In the genomic region with DNA sequence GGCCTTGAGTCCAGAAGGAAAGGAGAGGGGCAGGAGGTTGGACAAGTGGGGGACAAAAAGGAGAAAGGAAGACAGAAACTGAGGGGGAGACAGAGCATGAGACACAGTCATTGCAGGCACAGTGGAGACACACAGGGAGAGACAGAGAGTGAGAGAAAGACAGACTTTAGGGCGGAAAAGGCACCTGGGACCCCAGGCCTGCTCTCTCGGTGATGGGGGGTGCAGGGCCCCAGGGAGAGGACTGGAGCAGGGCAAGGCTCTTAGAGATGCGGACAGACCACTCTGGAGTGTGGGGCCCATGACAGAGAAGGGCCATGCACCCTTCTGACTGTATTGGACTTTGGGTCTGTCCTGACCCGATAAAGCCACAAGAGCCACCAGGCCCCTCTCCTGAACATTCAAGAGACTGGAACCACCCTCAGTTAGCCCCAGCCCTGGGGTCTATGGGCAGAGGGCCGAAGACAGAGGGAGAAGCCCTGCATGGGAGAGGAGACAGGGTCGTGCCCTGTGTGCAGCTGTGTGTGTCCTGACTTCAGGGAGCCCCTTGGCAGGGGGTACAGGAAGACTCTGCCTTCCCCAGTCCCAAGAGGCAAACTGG, we compare ENCODE assay signal across 25 cellular contexts. TPM values are rescaled to one million over a fixed set of nuclear protein-coding genes. Genes with fewer than 3 reads are reported as not detected.
A peak's percentile ranks its signal among the peaks of the same experiment; 100 is the strongest.
DNase-seq lines count a peak whose midpoint lies in the region; ATAC-seq, FAIRE-seq and TF ChIP-seq lines count a peak whose summit lies in the region.
"Had no signal": no experiment of that assay in that cellular context is flagged by ENCODE, and none has a peak within 500 bp of the region (broad histone marks: within the 10 kb centered on the region; RNA-seq: fewer than 3 reads in every experiment).

No MANE protein-coding gene starts in this region.

- no peak overlapping the region for H3K4me2 ChIP-seq in HepG2 (ENCODE audit: low read depth, low read length)
- H3K4me2 ChIP-seq: A549, SK-N-SH had no signal

- POLR2A ChIA-PET in HepG2 (lab: Yijun Ruan, JAX): no interaction called here
- POLR2A ChIA-PET in CD4-positive, alpha-beta memory T cell (lab: Charles Lee; ENCODE audit: partially characterized antibody): interaction anchor here (1.3 to 1.4 kb wide), 2 partner anchors 20 to 23 kb away, joined by 3 read pairs; no protein-coding TSS in a partner anchor

- H3K9me3 ChIP-seq in HepG2 (ENCODE audit: low read length) (no peaks in the 10 kb centered on the region), right lobe of liver (no peaks in the 10 kb centered on the region), gastrocnemius medialis (no peaks in the 10 kb centered on the region)
- no peaks in the 10 kb centered on the region for H3K9me3 ChIP-seq in CD4-positive, alpha-beta memory T cell (ENCODE audit: control insufficient read depth in 1 of 2, low read length in 2 of 2)
- H3K9me3 ChIP-seq: SK-N-SH had no signal

- TF ChIP-seq CTCF in HepG2 (CRISPR knock-in tag; IDR thresholded peaks at IDR 0.05) (no peak), right lobe of liver (IDR thresholded peaks at IDR 0.05) (no peak), chondrocyte (IDR thresholded peaks at IDR 0.05) (no peak), gastrocnemius medialis (IDR thresholded peaks at IDR 0.05 in 4 of 5, conservative IDR thresholded peaks at IDR 0.05 in 1 of 5) (no peak)

- no peaks in the 10 kb centered on the region for H3K27me3 Mint-ChIP-seq in CD4-positive, alpha-beta memory T cell
- no peaks in the 10 kb centered on the region for H3K27me3 Mint-ChIP-seq in chondrocyte (ENCODE audit: low read depth)

- no peaks in the 10 kb centered on the region for H3K79me2 ChIP-seq in HepG2 (ENCODE audit: insufficient read depth, low read length)

- peaks cover 53% of the 10 kb centered on the region for H3K4me1 ChIP-seq in HepG2 (ENCODE audit: insufficient read depth, low read length)
- H3K4me1 ChIP-seq in right lobe of liver: no peaks in the 10 kb centered on the region
- peaks cover 2% of the 10 kb centered on the region for H3K4me1 ChIP-seq in CD4-positive, alpha-beta memory T cell (ENCODE audit: insufficient read depth, low read length)
- no peaks in the 10 kb centered on the region for H3K4me1 ChIP-seq in gastrocnemius medialis
- H3K4me1 ChIP-seq: A549 had no signal

- H3K36me3 Mint-ChIP-seq in CD4-positive, alpha-beta memory T cell: peaks cover 66 to 72% of the 10 kb centered on the region in 2 donors
- peaks cover 27% of the 10 kb centered on the region for H3K36me3 Mint-ChIP-seq in chondrocyte (ENCODE audit: low read depth)
- peaks cover 21% of the 10 kb centered on the region for H3K36me3 Mint-ChIP-seq in stimulated activated effector memory CD8-positive, alpha-beta T cell treated with anti-CD3 and anti-CD28 coated beads, Interleukin-12 subunit alpha, Interleukin-12 subunit beta, amount 100 ng/mL, for 72 hours

- no peak overlapping the region for H2AFZ ChIP-seq in HepG2 (ENCODE audit: low read length)
- H2AFZ ChIP-seq: GM23248 had no signal

- in situ Hi-C loops in HepG2 (cut with HindIII; ENCODE audit: extremely low pct_ligation_motif_present, low pct_unique_long_range_greater_than_20kb): no loop called here
- in situ Hi-C loops in gastrocnemius medialis (cut with MboI; ENCODE audit: low sequenced_read_pairs in 4 of 4): no loop called here

- no peak overlapping the region for H3K9ac ChIP-seq in HepG2 (ENCODE audit: insufficient read depth, low read depth, low read length)
- H3K9ac ChIP-seq: GM23248, SK-N-SH had no signal

- no peak overlapping the region for H3K27ac ChIP-seq in HepG2 (ENCODE audit: extremely low read length, insufficient read depth, low read length)
- no peak overlapping the region for H3K27ac ChIP-seq in right lobe of liver
- no peak overlapping the region for H3K27ac ChIP-seq in CD4-positive, alpha-beta memory T cell (ENCODE audit: low read depth, low read length)
- no peak overlapping the region for H3K27ac ChIP-seq in gastrocnemius medialis
- H3K27ac ChIP-seq: A549, GM23248 had no signal

- H3K36me3 ChIP-seq in HepG2 (replicated peaks in 1 of 2; ENCODE audit: control insufficient read depth in 1 of 2, insufficient read depth in 2 of 2, low read length in 2 of 2) (peaks cover 5 to 11% of the 10 kb centered on the region in 2 experiments; a peak in 3 of 5 replicates), right lobe of liver (peaks cover 0 to 7% (median 0%) of the 10 kb centered on the region in 4 donors), gastrocnemius medialis (peaks cover 0 to 23% of the 10 kb centered on the region in 2 donors)
- peaks cover 39% of the 10 kb centered on the region for H3K36me3 ChIP-seq in CD4-positive, alpha-beta memory T cell (ENCODE audit: insufficient read depth, low read length)

- no peak for TF ChIP-seq EP300 in HepG2 (IDR thresholded peaks at IDR 0.05; ENCODE audit: low read depth in 2 of 2, low read length in 2 of 2)
- no peak for TF ChIP-seq EP300 in HepG2 (CRISPR knock-in tag; IDR thresholded peaks at IDR 0.05; ENCODE audit: borderline replicate concordance)

- TF ChIP-seq RAD21 in HepG2 (CRISPR knock-in tag; IDR thresholded peaks at IDR 0.05): no peak

- H3K27ac Mint-ChIP-seq in CD4-positive, alpha-beta memory T cell: peak overlapping the region in 6 of 7 donors; percentile 10 to 66 (median 28)
- H3K27ac Mint-ChIP-seq in chondrocyte (ENCODE audit: unreplicated experiment): no peak overlapping the region
- H3K27ac Mint-ChIP-seq in stimulated activated effector memory CD8-positive, alpha-beta T cell treated with anti-CD3 and anti-CD28 coated beads, Interleukin-12 subunit alpha, Interleukin-12 subunit beta, amount 100 ng/mL, for 72 hours: peak overlapping the region; percentile 74

- intact Hi-C loops in HepG2 (cut with micrococcal nuclease; ENCODE audit: unreplicated experiment) (no loop called here), right lobe of liver (cut with DNase I) (no loop called here), gastrocnemius medialis (cut with DNase I; ENCODE audit: low total_unique reads) (no loop called here)
- intact Hi-C loops in CD4-positive, alpha-beta memory T cell (cut with micrococcal nuclease): no loop called here

- no peak for TF ChIP-seq POLR2A in HepG2 (IDR thresholded peaks at IDR 0.05; ENCODE audit: insufficient read depth in 1 of 2, low read depth in 2 of 2, low read length in 2 of 2)
- TF ChIP-seq POLR2A in right lobe of liver (IDR thresholded peaks at IDR 0.05): no peak
- no peak for TF ChIP-seq POLR2A in gastrocnemius medialis (IDR thresholded peaks at IDR 0.05)

- CTCF ChIA-PET in HepG2 (lab: Yijun Ruan, JAX; ENCODE audit: low intra/inter-chr PET ratio, low total read pairs): no interaction called here
- CTCF ChIA-PET in CD4-positive, alpha-beta memory T cell (lab: Charles Lee; ENCODE audit: partially characterized antibody): interaction anchor here (1.3 kb wide), 1 partner anchor 14 kb away, joined by 4 read pairs; no protein-coding TSS in a partner anchor

- BruUV-seq in HepG2 (replicated peaks; lab: Mats Ljungman, UMichigan): no TSS peak

- H3K4me3 ChIP-seq in HepG2 (replicated peaks in 1 of 3; ENCODE audit: insufficient read depth in 1 of 3, low read depth in 2 of 3, low read length in 3 of 3) (no peak overlapping the region), right lobe of liver (no peak overlapping the region), gastrocnemius medialis (no peak overlapping the region)
- no peak overlapping the region for H3K4me3 ChIP-seq in CD4-positive, alpha-beta memory T cell (ENCODE audit: low read length in 2 of 2)
- H3K4me3 ChIP-seq: A549, GM23248 had no signal

- DNase-seq in HepG2 (ENCODE audit: low spot score) (no peak), right lobe of liver (no peak), chondrocyte (ENCODE audit: low spot score) (peak; percentile 58), gastrocnemius medialis (no peak), cerebellar nuclear complex (lab: John Stamatoyannopoulos, UW) (no peak), NCI-H1092 treated with DMSO at 0.1 percent for 48 hours (lab: John Stamatoyannopoulos, UW) (no peak)
- DNase-seq in CD4-positive, alpha-beta memory T cell: no peak
- no peak for DNase-seq in stimulated activated effector memory CD8-positive, alpha-beta T cell treated with anti-CD3 and anti-CD28 coated beads, Interleukin-12 subunit alpha, Interleukin-12 subunit beta, amount 100 ng/mL, for 72 hours (ENCODE audit: low spot score in 2 of 2)
- DNase-seq: DMS53, GM23248, H7, Kasumi-1, NCI-H1105, NCI-H1436 treated with DMSO at 0.1 percent for 48 hours, NCI-H1930, NCI-H2107, NCI-H524 treated with DMSO at 0.1 percent for 48 hours, NCI-H774 had no signal

- no peaks in the 10 kb centered on the region for H4K20me1 ChIP-seq in HepG2 (ENCODE audit: insufficient read depth, low read length)

- peaks cover 13 to 18% (median 16%) of the 10 kb centered on the region in 4 donors for H3K4me1 Mint-ChIP-seq in CD4-positive, alpha-beta memory T cell
- H3K4me1 Mint-ChIP-seq in chondrocyte (ENCODE audit: low read depth): no peaks in the 10 kb centered on the region
- H3K4me1 Mint-ChIP-seq in stimulated activated effector memory CD8-positive, alpha-beta T cell treated with anti-CD3 and anti-CD28 coated beads, Interleukin-12 subunit alpha, Interleukin-12 subunit beta, amount 100 ng/mL, for 72 hours: peaks cover 20% of the 10 kb centered on the region

- H3K27me3 ChIP-seq in HepG2 (ENCODE audit: control insufficient read depth in 1 of 2, insufficient read depth in 2 of 2, low read length in 2 of 2) (no peaks in the 10 kb centered on the region), right lobe of liver (no peaks in the 10 kb centered on the region), gastrocnemius medialis (no peaks in the 10 kb centered on the region)
- H3K27me3 ChIP-seq in CD4-positive, alpha-beta memory T cell (ENCODE audit: insufficient read depth, low read length): no peaks in the 10 kb centered on the region

- 80% methylated on average over 6 of the region's 6 CpGs for WGBS in HepG2 (ENCODE audit: low lambda C conversion rate)
- 33% methylated on average over 1 of the region's 6 CpGs for WGBS in right lobe of liver (ENCODE audit: insufficient coverage, low coverage, low lambda C conversion rate, missing lambda C conversion rate)

- FAIRE-seq in HepG2 (lab: Jason Lieb, UNC): no peak
- FAIRE-seq: A549, GM18507, RCC 7860 had no signal

- no peak overlapping the region for H3K4me3 Mint-ChIP-seq in CD4-positive, alpha-beta memory T cell
- H3K4me3 Mint-ChIP-seq in chondrocyte (ENCODE audit: unreplicated experiment): no peak overlapping the region
- no peak overlapping the region for H3K4me3 Mint-ChIP-seq in stimulated activated effector memory CD8-positive, alpha-beta T cell treated with anti-CD3 and anti-CD28 coated beads, Interleukin-12 subunit alpha, Interleukin-12 subunit beta, amount 100 ng/mL, for 72 hours
- H3K4me3 Mint-ChIP-seq: CD14-positive monocyte had no signal

- peaks cover 0 to 8% (median 0%) of the 10 kb centered on the region in 8 donors for H3K9me3 Mint-ChIP-seq in CD4-positive, alpha-beta memory T cell
- H3K9me3 Mint-ChIP-seq in chondrocyte (ENCODE audit: low read depth): no peaks in the 10 kb centered on the region
- H3K9me3 Mint-ChIP-seq in stimulated activated effector memory CD8-positive, alpha-beta T cell treated with anti-CD3 and anti-CD28 coated beads, Interleukin-12 subunit alpha, Interleukin-12 subunit beta, amount 100 ng/mL, for 72 hours: peaks cover 4% of the 10 kb centered on the region

- ATAC-seq in HepG2 (peak; percentile 53), right lobe of liver (no peak), gastrocnemius medialis (no peak)
- no peak for ATAC-seq in stimulated activated effector memory CD8-positive, alpha-beta T cell treated with anti-CD3 and anti-CD28 coated beads, Interleukin-12 subunit alpha, Interleukin-12 subunit beta, amount 100 ng/mL, for 72 hours
- ATAC-seq: A549 had no signal

RNA-seq across cellular contexts. Expression of a gene that starts 12.5 kb away (rescaled TPM):
- total RNA-seq in HepG2 (2016; rRNA removed; fragmentation: Illumina TruSeq; extraction: Trizol): 10.1 and 11.4 TPM in 2 replicates
- total RNA-seq in HepG2 (2016; cell fraction: cytosol; rRNA removed; fragmentation: Illumina TruSeq; extraction: Trizol; ENCODE audit: low read depth): 2.1 and 3.6 TPM in 2 replicates
- total RNA-seq in HepG2 (2016; cell fraction: insoluble cytoplasmic fraction; rRNA removed; fragmentation: Illumina TruSeq; extraction: Trizol): 9.3 and 12.3 TPM in 2 replicates
- total RNA-seq in HepG2 (2016; cell fraction: membrane; rRNA removed; fragmentation: Illumina TruSeq; extraction: Trizol): 4.6 and 5.7 TPM in 2 replicates
- total RNA-seq in HepG2 (2016; cell fraction: nucleus; rRNA removed; fragmentation: Illumina TruSeq; extraction: Trizol): 8.0 and 8.9 TPM in 2 replicates
- 12.4 and 12.8 TPM in 2 replicates for polyA plus RNA-seq in HepG2 (2011; rRNA removed)
- polyA plus RNA-seq in HepG2 (2011; cell fraction: cytosol; rRNA removed): 7.2 and 10.7 TPM in 2 replicates
- polyA plus RNA-seq in HepG2 (2011; cell fraction: nucleus; rRNA removed): 30.9 and 33.2 TPM in 2 replicates
- 10.6 and 11.1 TPM in 2 replicates for polyA plus RNA-seq in HepG2 (2012)
- 2.2 and 2.7 TPM in 2 replicates for polyA plus RNA-seq in HepG2 (2016; cell fraction: cytosol; fragmentation: Illumina TruSeq; extraction: Trizol; ENCODE audit: low read depth)
- 6.8 and 9.0 TPM in 2 replicates for polyA plus RNA-seq in HepG2 (2016; cell fraction: insoluble cytoplasmic fraction; fragmentation: Illumina TruSeq; extraction: Trizol; ENCODE audit: low read depth)
- polyA plus RNA-seq in HepG2 (2016; cell fraction: membrane; fragmentation: Illumina TruSeq; extraction: Trizol; ENCODE audit: low read depth): 3.9 and 5.6 TPM in 2 replicates
- 13.4 and 22.2 TPM in 2 replicates for polyA plus RNA-seq in HepG2 (2016; cell fraction: nucleus; fragmentation: Illumina TruSeq; extraction: Trizol; ENCODE audit: insufficient read depth, low read depth)
- polyA minus RNA-seq in HepG2 (2011; rRNA and poly(A)+ RNA removed; ENCODE audit: low replicate concordance): 2.2 and 34.5 TPM in 2 replicates
- polyA minus RNA-seq in HepG2 (2011; cell fraction: cytosol; rRNA and poly(A)+ RNA removed): 11.5 and 15.0 TPM in 2 replicates
- polyA minus RNA-seq in HepG2 (2011; cell fraction: nucleus; rRNA and poly(A)+ RNA removed): 8.4 and 11.8 TPM in 2 replicates
- 10 to 100 TPM in 1 of 6 experiments, 1 to 10 TPM in 5; 6.5 to 10.2 (median 7.7) TPM for total RNA-seq in right lobe of liver
- 10 to 100 TPM; 81.2 to 93.9 TPM for total RNA-seq in CD4-positive, alpha-beta memory T cell
- polyA plus RNA-seq in CD4-positive, alpha-beta memory T cell: 10 to 100 TPM; 38.4 to 41.2 TPM
- total RNA-seq in chondrocyte: 19.0 to 28.2 TPM (median 23.6 TPM) in 3 replicates
- total RNA-seq in gastrocnemius medialis: 1 to 10 TPM; 2.4 to 6.2 (median 4.7) TPM

RNA-seq across cellular contexts. Expression of a gene that starts 22.1 kb away (rescaled TPM):
- total RNA-seq in HepG2 (2016; rRNA removed; fragmentation: Illumina TruSeq; extraction: Trizol): not detected in 2 replicates
- total RNA-seq in HepG2 (2016; cell fraction: cytosol; rRNA removed; fragmentation: Illumina TruSeq; extraction: Trizol; ENCODE audit: low read depth): not detected in 2 replicates
- not detected in 2 replicates for total RNA-seq in HepG2 (2016; cell fraction: insoluble cytoplasmic fraction; rRNA removed; fragmentation: Illumina TruSeq; extraction: Trizol)
- not detected in 2 replicates for total RNA-seq in HepG2 (2016; cell fraction: membrane; rRNA removed; fragmentation: Illumina TruSeq; extraction: Trizol)
- total RNA-seq in HepG2 (2016; cell fraction: nucleus; rRNA removed; fragmentation: Illumina TruSeq; extraction: Trizol): not detected in 2 replicates
- 0.09 and 0.13 TPM in 2 replicates for polyA plus RNA-seq in HepG2 (2011; rRNA removed)
- polyA plus RNA-seq in HepG2 (2011; cell fraction: cytosol; rRNA removed): 0.01 TPM in 1 of 2 replicates, not detected in the other
- polyA plus RNA-seq in HepG2 (2011; cell fraction: nucleus; rRNA removed): 0.56 and 0.99 TPM in 2 replicates
- 0.47 and 0.54 TPM in 2 replicates for polyA plus RNA-seq in HepG2 (2012)
- not detected in 2 replicates for polyA plus RNA-seq in HepG2 (2016; cell fraction: cytosol; fragmentation: Illumina TruSeq; extraction: Trizol; ENCODE audit: low read depth)
- polyA plus RNA-seq in HepG2 (2016; cell fraction: insoluble cytoplasmic fraction; fragmentation: Illumina TruSeq; extraction: Trizol; ENCODE audit: low read depth): not detected in 2 replicates
- not detected in 2 replicates for polyA plus RNA-seq in HepG2 (2016; cell fraction: membrane; fragmentation: Illumina TruSeq; extraction: Trizol; ENCODE audit: low read depth)
- not detected in 2 replicates for polyA plus RNA-seq in HepG2 (2016; cell fraction: nucleus; fragmentation: Illumina TruSeq; extraction: Trizol; ENCODE audit: insufficient read depth, low read depth)
- 0.40 TPM in 1 of 2 replicates, not detected in the other for polyA minus RNA-seq in HepG2 (2011; rRNA and poly(A)+ RNA removed; ENCODE audit: low replicate concordance)
- not detected in 2 replicates for polyA minus RNA-seq in HepG2 (2011; cell fraction: cytosol; rRNA and poly(A)+ RNA removed)
- 0.77 and 0.99 TPM in 2 replicates for polyA minus RNA-seq in HepG2 (2011; cell fraction: nucleus; rRNA and poly(A)+ RNA removed)
- under 1 TPM in 4 of 6 experiments, not detected in 2; 0.04 to 0.18 (median 0.15) TPM for total RNA-seq in right lobe of liver
- 10 to 100 TPM; 13.2 to 15.1 TPM for total RNA-seq in CD4-positive, alpha-beta memory T cell
- 1 to 10 TPM in 1 of 2 donors, under 1 TPM in 1; 0.49 to 1.3 TPM for polyA plus RNA-seq in CD4-positive, alpha-beta memory T cell
- total RNA-seq in chondrocyte: 0.17 to 0.29 TPM (median 0.18 TPM) in 3 replicates
- not detected for total RNA-seq in gastrocnemius medialis
- total RNA-seq: Daoy, G401, GM23248 had no signal

RNA-seq across cellular contexts. Expression of a gene that starts 26.4 kb away (rescaled TPM):
- 3.2 and 4.0 TPM in 2 replicates for total RNA-seq in HepG2 (2016; rRNA removed; fragmentation: Illumina TruSeq; extraction: Trizol)
- 4.3 and 5.3 TPM in 2 replicates for total RNA-seq in HepG2 (2016; cell fraction: cytosol; rRNA removed; fragmentation: Illumina TruSeq; extraction: Trizol; ENCODE audit: low read depth)
- 2.3 and 4.1 TPM in 2 replicates for total RNA-seq in HepG2 (2016; cell fraction: insoluble cytoplasmic fraction; rRNA removed; fragmentation: Illumina TruSeq; extraction: Trizol)
- 3.3 and 5.4 TPM in 2 replicates for total RNA-seq in HepG2 (2016; cell fraction: membrane; rRNA removed; fragmentation: Illumina TruSeq; extraction: Trizol)
- total RNA-seq in HepG2 (2016; cell fraction: nucleus; rRNA removed; fragmentation: Illumina TruSeq; extraction: Trizol): 2.0 and 2.1 TPM in 2 replicates
- 5.3 and 7.5 TPM in 2 replicates for polyA plus RNA-seq in HepG2 (2011; rRNA removed)
- 5.6 and 9.0 TPM in 2 replicates for polyA plus RNA-seq in HepG2 (2011; cell fraction: cytosol; rRNA removed)
- polyA plus RNA-seq in HepG2 (2011; cell fraction: nucleus; rRNA removed): 8.6 and 9.9 TPM in 2 replicates
- 2.1 and 2.6 TPM in 2 replicates for polyA plus RNA-seq in HepG2 (2012)
- 4.2 and 6.5 TPM in 2 replicates for polyA plus RNA-seq in HepG2 (2016; cell fraction: cytosol; fragmentation: Illumina TruSeq; extraction: Trizol; ENCODE audit: low read depth)
- polyA plus RNA-seq in HepG2 (2016; cell fraction: insoluble cytoplasmic fraction; fragmentation: Illumina TruSeq; extraction: Trizol; ENCODE audit: low read depth): 2.0 and 2.3 TPM in 2 replicates
- polyA plus RNA-seq in HepG2 (2016; cell fraction: membrane; fragmentation: Illumina TruSeq; extraction: Trizol; ENCODE audit: low read depth): 3.5 and 5.1 TPM in 2 replicates
- polyA plus RNA-seq in HepG2 (2016; cell fraction: nucleus; fragmentation: Illumina TruSeq; extraction: Trizol; ENCODE audit: insufficient read depth, low read depth): 2.0 and 2.9 TPM in 2 replicates
- polyA minus RNA-seq in HepG2 (2011; rRNA and poly(A)+ RNA removed; ENCODE audit: low replicate concordance): 1.2 and 3.8 TPM in 2 replicates
- 0.89 TPM in 1 of 2 replicates, not detected in the other for polyA minus RNA-seq in HepG2 (2011; cell fraction: cytosol; rRNA and poly(A)+ RNA removed)
- 6.2 and 7.3 TPM in 2 replicates for polyA minus RNA-seq in HepG2 (2011; cell fraction: nucleus; rRNA and poly(A)+ RNA removed)
- total RNA-seq in right lobe of liver: 1 to 10 TPM in 3 of 6 experiments, under 1 TPM in 3; 0.25 to 1.5 (median 0.97) TPM
- total RNA-seq in CD4-positive, alpha-beta memory T cell: 10 to 100 TPM; 41.7 to 43.4 TPM
- 10 to 100 TPM; 13.4 to 18.0 TPM for polyA plus RNA-seq in CD4-positive, alpha-beta memory T cell
- total RNA-seq in chondrocyte: 1.7 to 2.6 TPM (median 1.7 TPM) in 3 replicates
- total RNA-seq in gastrocnemius medialis: 1 to 10 TPM in 1 of 4 donors, under 1 TPM in 3; 0.51 to 4.6 (median 0.66) TPM

Comparison
In these comparisons a context has a peak if more than half of its experiments do, and no peak if none do; other contexts are left out.
1. RNA of a gene that starts 22.1 kb away (total RNA-seq): 13.2 to 15.1 TPM in CD4-positive, alpha-beta memory T cell; 0.17 to 0.29 TPM in chondrocyte, 0.04 to 0.18 TPM in right lobe of liver, not detected in HepG2 and not detected in gastrocnemius medialis; every median in the first group is over 10 times any median in the second.
2. RNA of a gene that starts 26.4 kb away (total RNA-seq): 41.7 to 43.4 TPM in CD4-positive, alpha-beta memory T cell; 2.0 to 5.4 TPM in HepG2, 1.7 to 2.6 TPM in chondrocyte, 0.25 to 1.5 TPM in right lobe of liver and 0.51 to 4.6 TPM in gastrocnemius medialis; every median in the first group is over 4 times any median in the second.